12 cellular contexts compared by ENCODE assay signal in the genomic region with DNA sequence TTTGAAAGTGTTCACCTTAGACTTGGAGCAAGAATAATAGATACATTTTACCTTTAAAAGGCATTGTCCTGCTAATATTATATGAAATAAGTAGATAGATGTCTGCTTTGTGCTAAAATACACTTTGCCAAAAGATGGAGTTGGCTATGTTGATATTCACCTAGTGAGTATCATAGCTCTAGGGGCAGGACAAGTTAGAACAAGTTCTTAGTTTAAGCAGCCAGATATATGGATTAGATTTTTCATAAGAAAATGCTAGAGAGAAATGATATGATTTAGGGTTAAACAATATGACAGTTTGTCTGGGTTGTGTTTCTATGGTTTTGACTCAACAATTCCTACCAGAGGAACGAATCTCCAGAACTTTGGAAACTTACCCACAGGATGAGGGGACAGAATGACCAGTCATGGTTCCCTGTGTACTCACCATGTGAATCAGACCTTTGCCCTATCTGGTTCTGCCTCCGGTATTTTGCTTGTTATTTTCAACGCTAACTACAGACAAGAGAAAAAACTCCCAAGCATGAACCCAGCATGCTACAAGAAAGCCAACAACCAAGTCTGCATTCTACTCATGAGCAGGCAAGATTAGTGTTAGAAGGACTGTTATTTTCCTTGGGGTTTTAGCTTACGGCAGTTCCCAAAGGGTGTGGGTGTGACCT. TPM values are rescaled to one million over a fixed set of nuclear protein-coding genes. Genes with fewer than 3 reads are reported as not detected.
DNase-seq lines count a peak whose midpoint lies in the region; ATAC-seq lines count a peak whose summit lies in the region.
"Had no signal": no experiment of that assay in that cellular context is flagged by ENCODE, and none has a peak within 500 bp of the region (broad histone marks: within the 10 kb centered on the region; RNA-seq: fewer than 3 reads in every experiment).

No MANE protein-coding gene starts in this region.

- peak overlapping the region; percentile 67 for H3K4me3 Mint-ChIP-seq in activated CD4-positive, alpha-beta memory T cell treated with anti-CD3 and anti-CD28 coated beads, Interleukin-2, amount 10 ng/mL, durations not matched to agents 7 days and 5 days
- no peak overlapping the region for H3K4me3 Mint-ChIP-seq in stimulated activated memory B cell treated with anti-CD40 and anti-IgM and Interleukin-4, amounts not matched to agents 10 μg/mL and 1 μg/mL and 100 μg/mL, for 72 hours

- DNase-seq in CD1c-positive myeloid dendritic cell (ENCODE audit: extremely low spot score) (peak; percentile 50), HPDE6-E6E7 (ENCODE audit: extremely low spot score) (peak; percentile 13), kidney tubule cell (ENCODE audit: low spot score) (peak; percentile 48), DMS 273 treated with DMSO at 0.1 percent for 48 hours (lab: John Stamatoyannopoulos, UW) (no peak), germinal center (ENCODE audit: low spot score) (no peak), inferior parietal cortex (ENCODE audit: extremely low spot score) (no peak)
- no peak for DNase-seq in activated CD4-positive, alpha-beta memory T cell treated with anti-CD3 and anti-CD28 coated beads, Interleukin-2, amount 10 ng/mL, durations not matched to agents 7 days and 5 days
- DNase-seq: body of pancreas, mesendoderm, NCI-H1417, NCI-H524 had no signal

- H3K4me1 Mint-ChIP-seq in activated CD4-positive, alpha-beta memory T cell treated with anti-CD3 and anti-CD28 coated beads, Interleukin-2, amount 10 ng/mL, durations not matched to agents 7 days and 5 days, result peaks cover 63% of the 10 kb centered on the region
- peaks cover 19% of the 10 kb centered on the region for H3K4me1 Mint-ChIP-seq in stimulated activated memory B cell treated with anti-CD40 and anti-IgM and Interleukin-4, amounts not matched to agents 10 μg/mL and 1 μg/mL and 100 μg/mL, for 72 hours

- POLR2A ChIA-PET in activated CD4-positive, alpha-beta memory T cell treated with anti-CD3 and anti-CD28 coated beads, Interleukin-2, amount 10 ng/mL, durations not matched to agents 7 days and 5 days (lab: Charles Lee), result interaction anchor here (1.3 to 3.0 kb wide), 2 partner anchors 211 to 309 kb away, joined by 5 to 11 read pairs; partner anchors contain the start of genes METTL18 and SCYL3

- no peak for ATAC-seq in stimulated activated memory B cell treated with anti-CD40 and anti-IgM and Interleukin-4, amounts not matched to agents 10 μg/mL and 1 μg/mL and 100 μg/mL, for 72 hours
- ATAC-seq: body of pancreas had no signal

- H3K9me3 Mint-ChIP-seq in activated CD4-positive, alpha-beta memory T cell treated with anti-CD3 and anti-CD28 coated beads, Interleukin-2, amount 10 ng/mL, durations not matched to agents 7 days and 5 days, result no peaks in the 10 kb centered on the region
- H3K9me3 Mint-ChIP-seq in stimulated activated memory B cell treated with anti-CD40 and anti-IgM and Interleukin-4, amounts not matched to agents 10 μg/mL and 1 μg/mL and 100 μg/mL, for 72 hours, result no peaks in the 10 kb centered on the region

- H3K36me3 Mint-ChIP-seq in activated CD4-positive, alpha-beta memory T cell treated with anti-CD3 and anti-CD28 coated beads, Interleukin-2, amount 10 ng/mL, durations not matched to agents 7 days and 5 days (ENCODE audit: low read depth), result peaks cover 2% of the 10 kb centered on the region
- no peaks in the 10 kb centered on the region for H3K36me3 Mint-ChIP-seq in stimulated activated memory B cell treated with anti-CD40 and anti-IgM and Interleukin-4, amounts not matched to agents 10 μg/mL and 1 μg/mL and 100 μg/mL, for 72 hours

- H3K27ac Mint-ChIP-seq in activated CD4-positive, alpha-beta memory T cell treated with anti-CD3 and anti-CD28 coated beads, Interleukin-2, amount 10 ng/mL, durations not matched to agents 7 days and 5 days, result peak overlapping the region; percentile 2
- no peak overlapping the region for H3K27ac Mint-ChIP-seq in stimulated activated memory B cell treated with anti-CD40 and anti-IgM and Interleukin-4, amounts not matched to agents 10 μg/mL and 1 μg/mL and 100 μg/mL, for 72 hours

- CTCF ChIA-PET in activated CD4-positive, alpha-beta memory T cell treated with anti-CD3 and anti-CD28 coated beads, Interleukin-2, amount 10 ng/mL, durations not matched to agents 7 days and 5 days (lab: Charles Lee), result interaction anchor here (0.9 to 3.9 kb wide), 5 partner anchors 10 to 128 kb away, joined by 3 to 62 read pairs (median 11); no protein-coding TSS in a partner anchor

- H3K27me3 Mint-ChIP-seq in activated CD4-positive, alpha-beta memory T cell treated with anti-CD3 and anti-CD28 coated beads, Interleukin-2, amount 10 ng/mL, durations not matched to agents 7 days and 5 days, result no peaks in the 10 kb centered on the region
- peaks cover 15% of the 10 kb centered on the region for H3K27me3 Mint-ChIP-seq in stimulated activated memory B cell treated with anti-CD40 and anti-IgM and Interleukin-4, amounts not matched to agents 10 μg/mL and 1 μg/mL and 100 μg/mL, for 72 hours

RNA-seq across cellular contexts. Expression of gene F5, which starts 1.7 kb away (rescaled TPM):
- 10 to 100 TPM in 1 of 2 experiments, 1 to 10 TPM in 1; 8.9 to 11.0 TPM for total RNA-seq in activated CD4-positive, alpha-beta memory T cell treated with anti-CD3 and anti-CD28 coated beads, Interleukin-2, amount 10 ng/mL, durations not matched to agents 7 days and 5 days

RNA-seq across cellular contexts. Expression of gene SELP, which starts 45.3 kb away (rescaled TPM):
- under 1 TPM; 0.45 to 0.83 TPM for total RNA-seq in activated CD4-positive, alpha-beta memory T cell treated with anti-CD3 and anti-CD28 coated beads, Interleukin-2, amount 10 ng/mL, durations not matched to agents 7 days and 5 days

Comparison
In these comparisons a context has a peak if more than half of its experiments do, and no peak if none do; other contexts are left out.
1. DNase-seq: peak in CD1c-positive myeloid dendritic cell (single experiment), HPDE6-E6E7 (single experiment) and kidney tubule cell (single experiment); none in activated CD4-positive, alpha-beta memory T cell treated with anti-CD3 and anti-CD28 coated beads, Interleukin-2, amount 10 ng/mL, durations not matched to agents 7 days and 5 days (single experiment), DMS 273 treated with DMSO at 0.1 percent for 48 hours (single experiment), germinal center (single experiment) and inferior parietal cortex (single experiment).